2 cellular contexts compared by ENCODE assay signal in the genomic region with DNA sequence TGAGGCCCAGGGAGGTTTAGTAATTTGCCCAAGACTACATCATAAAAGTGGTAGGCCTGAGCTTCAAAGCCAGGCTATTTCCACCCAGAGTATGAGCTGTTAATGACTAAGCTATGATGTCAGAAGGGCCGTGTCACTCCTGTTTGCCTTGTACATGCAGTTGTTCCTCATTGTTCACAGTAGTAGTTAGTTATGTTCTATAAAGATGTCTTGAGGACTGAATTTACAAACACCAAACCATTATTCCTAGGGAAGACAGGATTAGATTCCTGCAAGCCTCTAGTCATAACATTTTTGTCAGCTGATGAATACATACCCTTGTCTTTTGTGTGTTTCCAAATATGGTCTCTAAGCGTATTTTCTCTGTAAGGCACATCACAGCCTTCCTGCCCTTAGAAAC.
TF ChIP-seq lines count a peak whose summit lies in the region.

No MANE protein-coding gene starts in this region.

TF ChIP-seq in SK-N-SH treated with all-trans-retinoic acid at 6 μM for 48 hours, 23 proteins besides CTCF, POLR2A, EP300 and RAD21 (continued from another document):
- TF ChIP-seq, protein P1, sequence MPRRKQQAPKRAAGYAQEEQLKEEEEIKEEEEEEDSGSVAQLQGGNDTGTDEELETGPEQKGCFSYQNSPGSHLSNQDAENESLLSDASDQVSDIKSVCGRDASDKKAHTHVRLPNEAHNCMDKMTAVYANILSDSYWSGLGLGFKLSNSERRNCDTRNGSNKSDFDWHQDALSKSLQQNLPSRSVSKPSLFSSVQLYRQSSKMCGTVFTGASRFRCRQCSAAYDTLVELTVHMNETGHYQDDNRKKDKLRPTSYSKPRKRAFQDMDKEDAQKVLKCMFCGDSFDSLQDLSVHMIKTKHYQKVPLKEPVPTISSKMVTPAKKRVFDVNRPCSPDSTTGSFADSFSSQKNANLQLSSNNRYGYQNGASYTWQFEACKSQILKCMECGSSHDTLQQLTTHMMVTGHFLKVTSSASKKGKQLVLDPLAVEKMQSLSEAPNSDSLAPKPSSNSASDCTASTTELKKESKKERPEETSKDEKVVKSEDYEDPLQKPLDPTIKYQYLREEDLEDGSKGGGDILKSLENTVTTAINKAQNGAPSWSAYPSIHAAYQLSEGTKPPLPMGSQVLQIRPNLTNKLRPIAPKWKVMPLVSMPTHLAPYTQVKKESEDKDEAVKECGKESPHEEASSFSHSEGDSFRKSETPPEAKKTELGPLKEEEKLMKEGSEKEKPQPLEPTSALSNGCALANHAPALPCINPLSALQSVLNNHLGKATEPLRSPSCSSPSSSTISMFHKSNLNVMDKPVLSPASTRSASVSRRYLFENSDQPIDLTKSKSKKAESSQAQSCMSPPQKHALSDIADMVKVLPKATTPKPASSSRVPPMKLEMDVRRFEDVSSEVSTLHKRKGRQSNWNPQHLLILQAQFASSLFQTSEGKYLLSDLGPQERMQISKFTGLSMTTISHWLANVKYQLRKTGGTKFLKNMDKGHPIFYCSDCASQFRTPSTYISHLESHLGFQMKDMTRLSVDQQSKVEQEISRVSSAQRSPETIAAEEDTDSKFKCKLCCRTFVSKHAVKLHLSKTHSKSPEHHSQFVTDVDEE (CRISPR knock-in tag; IDR thresholded peaks at IDR 0.05): no peak
- TF ChIP-seq, protein P2, sequence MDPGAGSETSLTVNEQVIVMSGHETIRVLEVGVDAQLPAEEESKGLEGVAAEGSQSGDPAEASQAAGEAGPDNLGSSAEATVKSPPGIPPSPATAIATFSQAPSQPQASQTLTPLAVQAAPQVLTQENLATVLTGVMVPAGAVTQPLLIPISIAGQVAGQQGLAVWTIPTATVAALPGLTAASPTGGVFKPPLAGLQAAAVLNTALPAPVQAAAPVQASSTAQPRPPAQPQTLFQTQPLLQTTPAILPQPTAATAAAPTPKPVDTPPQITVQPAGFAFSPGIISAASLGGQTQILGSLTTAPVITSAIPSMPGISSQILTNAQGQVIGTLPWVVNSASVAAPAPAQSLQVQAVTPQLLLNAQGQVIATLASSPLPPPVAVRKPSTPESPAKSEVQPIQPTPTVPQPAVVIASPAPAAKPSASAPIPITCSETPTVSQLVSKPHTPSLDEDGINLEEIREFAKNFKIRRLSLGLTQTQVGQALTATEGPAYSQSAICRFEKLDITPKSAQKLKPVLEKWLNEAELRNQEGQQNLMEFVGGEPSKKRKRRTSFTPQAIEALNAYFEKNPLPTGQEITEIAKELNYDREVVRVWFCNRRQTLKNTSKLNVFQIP (CRISPR knock-in tag; IDR thresholded peaks at IDR 0.05; ENCODE audit: borderline replicate concordance, low read depth): no peak
- TF ChIP-seq OSR1 (CRISPR knock-in tag; IDR thresholded peaks at IDR 0.05) (no peak), ZNF565 (CRISPR knock-in tag; conservative IDR thresholded peaks at IDR 0.05; ENCODE audit: low read depth) (no peak)
- TF ChIP-seq, protein P3, sequence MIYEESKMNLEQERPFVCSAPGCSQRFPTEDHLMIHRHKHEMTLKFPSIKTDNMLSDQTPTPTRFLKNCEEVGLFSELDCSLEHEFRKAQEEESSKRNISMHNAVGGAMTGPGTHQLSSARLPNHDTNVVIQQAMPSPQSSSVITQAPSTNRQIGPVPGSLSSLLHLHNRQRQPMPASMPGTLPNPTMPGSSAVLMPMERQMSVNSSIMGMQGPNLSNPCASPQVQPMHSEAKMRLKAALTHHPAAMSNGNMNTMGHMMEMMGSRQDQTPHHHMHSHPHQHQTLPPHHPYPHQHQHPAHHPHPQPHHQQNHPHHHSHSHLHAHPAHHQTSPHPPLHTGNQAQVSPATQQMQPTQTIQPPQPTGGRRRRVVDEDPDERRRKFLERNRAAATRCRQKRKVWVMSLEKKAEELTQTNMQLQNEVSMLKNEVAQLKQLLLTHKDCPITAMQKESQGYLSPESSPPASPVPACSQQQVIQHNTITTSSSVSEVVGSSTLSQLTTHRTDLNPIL (CRISPR knock-in tag; IDR thresholded peaks at IDR 0.05; ENCODE audit: low read depth): no peak
TF ChIP-seq in SK-N-SH treated with all-trans-retinoic acid at 6 μM for 48 hours: peak in this region for 0.

TF ChIP-seq in SK-N-SH, 30 proteins besides CTCF, POLR2A, EP300 and RAD21 (continued from another document):
- TF ChIP-seq, protein P4, sequence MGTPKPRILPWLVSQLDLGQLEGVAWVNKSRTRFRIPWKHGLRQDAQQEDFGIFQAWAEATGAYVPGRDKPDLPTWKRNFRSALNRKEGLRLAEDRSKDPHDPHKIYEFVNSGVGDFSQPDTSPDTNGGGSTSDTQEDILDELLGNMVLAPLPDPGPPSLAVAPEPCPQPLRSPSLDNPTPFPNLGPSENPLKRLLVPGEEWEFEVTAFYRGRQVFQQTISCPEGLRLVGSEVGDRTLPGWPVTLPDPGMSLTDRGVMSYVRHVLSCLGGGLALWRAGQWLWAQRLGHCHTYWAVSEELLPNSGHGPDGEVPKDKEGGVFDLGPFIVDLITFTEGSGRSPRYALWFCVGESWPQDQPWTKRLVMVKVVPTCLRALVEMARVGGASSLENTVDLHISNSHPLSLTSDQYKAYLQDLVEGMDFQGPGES (IDR thresholded peaks at IDR 0.05; ENCODE audit: low read depth, low read length): no peak
- TF ChIP-seq RXRA (IDR thresholded peaks at IDR 0.05; ENCODE audit: borderline replicate concordance, low read depth): no peak
- no peak for TF ChIP-seq MEF2A (IDR thresholded peaks at IDR 0.05; ENCODE audit: borderline replicate concordance, low read depth)
- no peak for TF ChIP-seq NFIC (IDR thresholded peaks at IDR 0.05; ENCODE audit: borderline replicate concordance)
- TF ChIP-seq TAF1 (IDR thresholded peaks at IDR 0.05; ENCODE audit: borderline replicate concordance, low read depth, low read length): no peak
- TF ChIP-seq, protein P5, sequence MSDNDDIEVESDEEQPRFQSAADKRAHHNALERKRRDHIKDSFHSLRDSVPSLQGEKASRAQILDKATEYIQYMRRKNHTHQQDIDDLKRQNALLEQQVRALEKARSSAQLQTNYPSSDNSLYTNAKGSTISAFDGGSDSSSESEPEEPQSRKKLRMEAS (IDR thresholded peaks at IDR 0.05; ENCODE audit: low read depth): no peak
- no peak for TF ChIP-seq POLR2AphosphoS5 (IDR thresholded peaks at IDR 0.05; ENCODE audit: low read depth, low read length)
- TF ChIP-seq TCF12 (IDR thresholded peaks at IDR 0.05): no peak
TF ChIP-seq in SK-N-SH: peak in this region for 0.
